In genomic region chr5:13478831-13479465, GRCh38 we compare ENCODE assay signal across 9 cellular contexts.
DNase-seq lines count a peak whose midpoint lies in the region; TF ChIP-seq lines count a peak whose summit lies in the region.
"Had no signal": no experiment of that assay in that cellular context is flagged by ENCODE, and none has a peak within 500 bp of the region (broad histone marks: within the 10 kb centered on the region; RNA-seq: fewer than 3 reads in every experiment).

No MANE protein-coding gene starts in this region.

- peak; percentile 49 for DNase-seq in EL
- DNase-seq in HPDE6-E6E7 (ENCODE audit: extremely low spot score), result peak; percentile 45
- peak; percentile 20 for DNase-seq in NT2/D1 (ENCODE audit: low read depth, low spot score)
- DNase-seq in ecto neural progenitor cell (ENCODE audit: low spot score), result peak; percentile 52
- no peak for DNase-seq in stimulated activated CD4-positive, alpha-beta T cell treated with anti-CD3 and anti-CD28 coated beads, Interleukin-4, amount 100 ng/mL, for 1 hour
- no peak for DNase-seq in stimulated activated CD4-positive, alpha-beta T cell treated with anti-CD3 and anti-CD28 coated beads, Interleukin-4, amount 100 ng/mL, for 24 hours
- DNase-seq in germinal center (ENCODE audit: low spot score), result no peak
- DNase-seq: naive B cell had no signal

- H3K36me3 ChIP-seq in NT2/D1 (ENCODE audit: insufficient read depth, insufficient read length, low read length), result no peaks in the 10 kb centered on the region

- no peaks in the 10 kb centered on the region for H3K9me3 Mint-ChIP-seq in nephron

- H3K36me3 Mint-ChIP-seq in nephron (ENCODE audit: low read depth), result no peaks in the 10 kb centered on the region
- H3K36me3 Mint-ChIP-seq: naive B cell had no signal

- H3K9me3 ChIP-seq in NT2/D1 (ENCODE audit: insufficient read depth, low read length), result peaks cover 6% of the 10 kb centered on the region; the same call in 1 of the 2 replicates

- TF ChIP-seq CTCF in nephron (IDR thresholded peaks at IDR 0.05; ENCODE audit: unreplicated experiment in 3 of 3), result peak; percentile 48 to 64 (median 51)

- H3K4me1 Mint-ChIP-seq in nephron, result no peaks in the 10 kb centered on the region
- H3K4me1 Mint-ChIP-seq: naive B cell had no signal

- no peak overlapping the region for H3K9ac ChIP-seq in NT2/D1 (ENCODE audit: insufficient read length, low read depth)

- H3K4me3 Mint-ChIP-seq in nephron, result no peak overlapping the region
- H3K4me3 Mint-ChIP-seq: naive B cell had no signal

- no peak overlapping the region for H3K4me3 ChIP-seq in NT2/D1 (ENCODE audit: insufficient read length, low read depth)

- H3K27me3 Mint-ChIP-seq in nephron (ENCODE audit: low read depth), result peaks cover 18% of the 10 kb centered on the region
- H3K27me3 Mint-ChIP-seq: naive B cell had no signal

- H3K4me1 ChIP-seq in NT2/D1 (ENCODE audit: insufficient read depth, insufficient read length), result no peaks in the 10 kb centered on the region

- H3K27ac Mint-ChIP-seq in nephron, result no peak overlapping the region
- H3K27ac Mint-ChIP-seq: naive B cell had no signal

- H3K27me3 ChIP-seq in NT2/D1 (ENCODE audit: insufficient read depth, insufficient read length), result no peaks in the 10 kb centered on the region

Comparison
In these comparisons a context has a peak if more than half of its experiments do, and no peak if none do; other contexts are left out.
1. DNase-seq: peak in EL (single experiment), HPDE6-E6E7 (single experiment), NT2/D1 (single experiment) and ecto neural progenitor cell (single experiment); none in stimulated activated CD4-positive, alpha-beta T cell treated with anti-CD3 and anti-CD28 coated beads, Interleukin-4, amount 100 ng/mL, for 1 hour (single experiment), stimulated activated CD4-positive, alpha-beta T cell treated with anti-CD3 and anti-CD28 coated beads, Interleukin-4, amount 100 ng/mL, for 24 hours (single experiment) and germinal center (single experiment).